In the genomic region with DNA sequence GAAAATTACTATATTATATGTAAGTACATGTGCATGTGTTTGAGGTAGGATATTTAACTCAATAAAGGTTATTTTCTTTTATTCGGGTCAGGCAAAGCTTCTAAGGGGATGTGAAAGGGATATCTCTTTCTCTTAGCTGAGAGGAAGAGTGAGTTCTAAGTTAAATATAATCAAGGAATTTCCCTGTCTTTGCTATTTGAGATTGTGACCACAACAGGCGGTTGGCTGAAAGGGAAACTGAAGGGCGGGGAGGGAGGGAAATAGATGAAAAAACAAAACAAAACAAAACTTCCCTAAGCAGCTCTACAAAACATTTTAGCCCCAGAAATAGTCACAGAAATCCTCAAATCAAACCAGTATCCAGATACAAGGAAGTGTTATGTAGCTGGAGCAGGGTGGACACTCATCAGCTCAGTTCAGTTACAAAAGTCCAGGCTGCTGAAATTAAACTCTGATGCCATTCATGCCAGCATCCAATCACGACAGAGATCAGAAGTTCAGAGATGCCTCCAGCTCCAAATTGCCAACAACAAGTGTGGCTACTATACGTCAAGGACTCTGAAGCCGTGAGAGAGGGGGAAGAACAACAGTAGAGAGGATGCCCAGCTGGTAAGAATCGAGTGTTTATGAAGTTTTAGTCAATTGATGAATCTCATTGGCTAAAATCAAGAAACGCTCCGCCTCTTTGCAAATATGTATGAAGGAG, we compare ENCODE assay signal across 8 cellular contexts. TPM values are rescaled to one million over a fixed set of nuclear protein-coding genes. Genes with fewer than 3 reads are reported as not detected.
DNase-seq lines count a peak whose midpoint lies in the region; ATAC-seq and FAIRE-seq lines count a peak whose summit lies in the region.

No MANE protein-coding gene starts in this region.

- no peak overlapping the region for H2BK120ac ChIP-seq in trophoblast cell (ENCODE audit: insufficient read depth, low read length, poor library complexity)

- H3K4me3 ChIP-seq in SJSA1 (peak overlapping the region; percentile 17; the same call in 1 of the 2 replicates), small intestine (ENCODE audit: low read depth in 1 of 2, low read length in 2 of 2) (no peak overlapping the region), trophoblast cell (ENCODE audit: low read depth, low read length) (no peak overlapping the region)
- H3K4me3 ChIP-seq in naive thymus-derived CD4-positive, alpha-beta T cell (ENCODE audit: low read length), result no peak overlapping the region

- H2AFZ ChIP-seq in trophoblast cell (ENCODE audit: insufficient read depth, low read length, poor library complexity), result no peak overlapping the region

- CTCF ChIA-PET in naive thymus-derived CD4-positive, alpha-beta T cell (lab: Charles Lee), result no interaction called here

- H3K79me1 ChIP-seq in trophoblast cell (ENCODE audit: low read length), result no peaks in the 10 kb centered on the region

- FAIRE-seq in small intestine (lab: Jason Lieb, UNC), result no peak

- H3K9ac ChIP-seq in trophoblast cell (ENCODE audit: low read length), result no peak overlapping the region

- peak overlapping the region in 1 of 9 donors; percentile 82 for H3K27ac Mint-ChIP-seq in naive thymus-derived CD4-positive, alpha-beta T cell

- no peak overlapping the region for H2AK5ac ChIP-seq in trophoblast cell (ENCODE audit: low read length)

- no peak overlapping the region for H4K12ac ChIP-seq in trophoblast cell (ENCODE audit: low read depth, low read length)

- no peak overlapping the region for H2BK5ac ChIP-seq in trophoblast cell (ENCODE audit: low read depth, low read length, poor library complexity)

- no peak overlapping the region for H2BK12ac ChIP-seq in trophoblast cell (ENCODE audit: low read length)

- H3K36me3 ChIP-seq in SJSA1, result no peaks in the 10 kb centered on the region
- H3K36me3 ChIP-seq in naive thymus-derived CD4-positive, alpha-beta T cell (ENCODE audit: control insufficient read depth in 2 of 3, insufficient read depth in 3 of 3, low read length in 3 of 3), result no peaks in the 10 kb centered on the region
- H3K36me3 ChIP-seq in small intestine (ENCODE audit: control insufficient read depth in 2 of 2, insufficient read depth in 2 of 2, low read length in 2 of 2), result no peaks in the 10 kb centered on the region
- H3K36me3 ChIP-seq in trophoblast cell (ENCODE audit: control insufficient read depth in 1 of 2, insufficient read depth in 2 of 2, low read length in 2 of 2), result no peaks in the 10 kb centered on the region

- no peak overlapping the region for H3K4ac ChIP-seq in trophoblast cell (ENCODE audit: low read depth, low read length)

- WGBS in small intestine, 3 donors, result 56 to 61% (median 59%) methylated on average over 9 of the region's 9 CpGs
- no CpG with 5 or more reads among the region's 9 CpGs for WGBS in trophoblast cell (ENCODE audit: extremely low coverage, insufficient coverage, insufficient read length)

- intact Hi-C loops in naive thymus-derived CD4-positive, alpha-beta T cell (cut with micrococcal nuclease), result loop anchor here in 1 of 2 donors (5.0 kb wide), 1 partner anchor 359 kb away; no protein-coding TSS in a partner anchor

- no peaks in the 10 kb centered on the region for H3K79me2 ChIP-seq in trophoblast cell (ENCODE audit: control insufficient read depth, insufficient read depth, low read length, poor library complexity)

- H3K27me3 ChIP-seq in SJSA1 (replicated peaks), result no peaks in the 10 kb centered on the region
- no peaks in the 10 kb centered on the region for H3K27me3 ChIP-seq in naive thymus-derived CD4-positive, alpha-beta T cell (ENCODE audit: control insufficient read depth in 2 of 2, insufficient read depth in 2 of 2, low read length in 2 of 2)
- H3K27me3 ChIP-seq in small intestine (ENCODE audit: control insufficient read depth in 2 of 2, insufficient read depth in 2 of 2, low read length in 2 of 2), result no peaks in the 10 kb centered on the region
- H3K27me3 ChIP-seq in trophoblast cell (ENCODE audit: insufficient read depth, low read length), result no peaks in the 10 kb centered on the region

- peaks cover 4 to 28% (median 24%) of the 10 kb centered on the region in 7 donors for H3K4me1 Mint-ChIP-seq in naive thymus-derived CD4-positive, alpha-beta T cell

- H3K23ac ChIP-seq in trophoblast cell (ENCODE audit: low read length), result no peak overlapping the region

- no peaks in the 10 kb centered on the region for H3K9me3 ChIP-seq in SJSA1 (replicated peaks)
- H3K9me3 ChIP-seq in naive thymus-derived CD4-positive, alpha-beta T cell (ENCODE audit: control insufficient read depth in 2 of 3, low read length in 3 of 3), result no peaks in the 10 kb centered on the region
- H3K9me3 ChIP-seq in small intestine (ENCODE audit: control insufficient read depth, low read depth), result no peaks in the 10 kb centered on the region
- no peaks in the 10 kb centered on the region for H3K9me3 ChIP-seq in trophoblast cell (ENCODE audit: insufficient read depth, low read depth, low read length)

- H3K4me2 ChIP-seq in trophoblast cell (ENCODE audit: low read length), result no peak overlapping the region

- peak in 1 of 2 experiments; percentile 39 for DNase-seq in SJSA1 (ENCODE audit: low read depth in 1 of 2, low spot score in 2 of 2)
- DNase-seq in naive thymus-derived CD4-positive, alpha-beta T cell, result no peak
- no peak for DNase-seq in small intestine
- no peak for DNase-seq in trophoblast cell
- DNase-seq in NCI-H1417 (lab: John Stamatoyannopoulos, UW), result no peak
- DNase-seq in NCI-H748 (lab: John Stamatoyannopoulos, UW; ENCODE audit: unreplicated experiment), result no peak

- peaks cover 0 to 5% (median 0%) of the 10 kb centered on the region in 5 donors for H3K36me3 Mint-ChIP-seq in naive thymus-derived CD4-positive, alpha-beta T cell

- no peak overlapping the region for H3K14ac ChIP-seq in trophoblast cell (ENCODE audit: low read length)

- H3K27ac ChIP-seq in SJSA1 (peak overlapping the region; percentile 31; the same call in 1 of the 2 replicates), small intestine (ENCODE audit: low read depth in 1 of 2, low read length in 1 of 2) (no peak overlapping the region), trophoblast cell (ENCODE audit: low read depth, low read length) (no peak overlapping the region)
- no peak overlapping the region for H3K27ac ChIP-seq in naive thymus-derived CD4-positive, alpha-beta T cell (ENCODE audit: low read depth, low read length)

- peak overlapping the region in 1 of 10 donors; percentile 68 for H3K4me3 Mint-ChIP-seq in naive thymus-derived CD4-positive, alpha-beta T cell

- peak; percentile 48 for ATAC-seq in GM18873 (IDR thresholded peaks at IDR 0.05; ENCODE audit: low FRiP score, unreplicated experiment)
- ATAC-seq in HG02852 (IDR thresholded peaks at IDR 0.05; ENCODE audit: unreplicated experiment), result peak; percentile 71
- ATAC-seq in naive thymus-derived CD4-positive, alpha-beta T cell, result peak; percentile 54

- H3K4me1 ChIP-seq in SJSA1 (replicated peaks) (peaks cover 5% of the 10 kb centered on the region; the same call in 1 of the 2 replicates), small intestine (ENCODE audit: control insufficient read depth in 2 of 2, insufficient read depth in 1 of 2, low read depth in 1 of 2, low read length in 1 of 2) (no peaks in the 10 kb centered on the region), trophoblast cell (ENCODE audit: control insufficient read depth in 1 of 2, insufficient read depth in 2 of 2, low read length in 2 of 2) (no peaks in the 10 kb centered on the region)
- H3K4me1 ChIP-seq in naive thymus-derived CD4-positive, alpha-beta T cell (ENCODE audit: control insufficient read depth in 2 of 2, insufficient read depth in 2 of 2, low read length in 2 of 2), result peaks cover 0 to 3% of the 10 kb centered on the region in 2 donors

- H3K18ac ChIP-seq in trophoblast cell (ENCODE audit: low read length), result no peak overlapping the region

- H4K91ac ChIP-seq in trophoblast cell (ENCODE audit: low read depth, low read length), result no peak overlapping the region

- H3K9me3 Mint-ChIP-seq in naive thymus-derived CD4-positive, alpha-beta T cell, result peaks cover 0 to 1% (median 0%) of the 10 kb centered on the region in 11 donors

- H4K8ac ChIP-seq in trophoblast cell (ENCODE audit: low read depth, low read length), result no peak overlapping the region

- POLR2A ChIA-PET in naive thymus-derived CD4-positive, alpha-beta T cell (lab: Charles Lee), result no interaction called here

- no peaks in the 10 kb centered on the region for H3K27me3 Mint-ChIP-seq in naive thymus-derived CD4-positive, alpha-beta T cell

RNA-seq across cellular contexts. Expression of gene TP63, which starts 0.4 kb away (rescaled TPM):
- not detected in 2 replicates for total RNA-seq in SJSA1 (2014; rRNA removed; shearing (Covaris generic))
- under 1 TPM in 3 of 5 experiments, not detected in 2; 0.11 to 0.97 (median 0.20) TPM for total RNA-seq in naive thymus-derived CD4-positive, alpha-beta T cell
- not detected for polyA plus RNA-seq in naive thymus-derived CD4-positive, alpha-beta T cell
- polyA plus RNA-seq in small intestine, result under 1 TPM in 2 of 3 donors, not detected in 1; under 0.01 to 0.03 TPM
- polyA plus RNA-seq in trophoblast cell (2013), result 14.2 and 14.3 TPM in 2 replicates
